In the genomic region with DNA sequence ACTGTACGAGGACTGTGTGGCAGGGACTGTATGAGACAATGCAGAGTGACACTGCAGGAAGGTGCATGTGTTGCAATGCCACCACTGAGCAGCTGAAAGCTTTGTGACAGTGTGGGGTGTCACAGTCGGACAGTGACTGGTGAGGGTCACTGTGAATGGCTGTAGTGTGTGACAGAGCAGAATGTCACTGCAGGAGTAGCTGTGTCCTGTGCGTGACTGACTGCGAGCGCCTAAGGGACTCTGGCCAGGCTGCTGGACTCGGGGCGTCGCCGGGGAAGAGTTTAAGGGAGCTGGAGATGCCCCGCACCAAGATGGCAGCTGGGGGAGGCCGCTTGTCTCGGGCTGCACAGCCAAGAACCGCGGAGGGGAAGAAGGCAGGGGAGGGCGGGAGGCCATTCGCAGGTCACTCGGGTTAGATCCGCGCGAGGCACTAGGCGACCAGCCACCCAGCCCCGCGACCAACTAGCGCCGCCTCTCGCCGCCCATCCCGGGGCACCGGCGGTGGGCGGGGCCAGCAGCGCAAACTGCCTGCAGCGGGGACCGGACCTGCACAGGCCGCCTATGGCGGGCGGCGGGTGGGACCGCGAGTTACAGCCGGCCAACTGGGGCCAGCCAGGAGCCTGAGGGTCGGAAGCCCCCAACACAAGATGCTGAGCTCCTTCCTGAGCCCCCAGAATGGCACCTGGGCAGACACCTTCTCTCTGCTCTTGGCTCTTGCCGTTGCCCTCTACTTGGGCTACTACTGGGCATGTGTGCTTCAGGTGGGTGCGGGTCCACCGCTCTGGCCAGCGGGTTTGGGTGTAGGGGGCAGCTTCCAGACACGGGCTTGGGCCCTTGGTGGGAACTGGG, we compare ENCODE assay signal across 8 cellular contexts. TPM values are rescaled to one million over a fixed set of nuclear protein-coding genes. Genes with fewer than 3 reads are reported as not detected.
A peak's percentile ranks its signal among the peaks of the same experiment; 100 is the strongest.
DNase-seq lines count a peak whose midpoint lies in the region; ATAC-seq and TF ChIP-seq lines count a peak whose summit lies in the region.

TSS of gene ABHD1 (plus strand) at position 514 of the 849 bp plus-strand sequence. CDS start at position 648, 134 bp downstream.

- H3K4me1 ChIP-seq in adipocyte (ENCODE audit: control insufficient read depth, insufficient read depth, low read length) (peaks cover 14% of the 10 kb centered on the region), uterus (peaks cover 0 to 2% of the 10 kb centered on the region in 2 donors)

- no peaks in the 10 kb centered on the region for H3K9me3 Mint-ChIP-seq in progenitor cell of endocrine pancreas (ENCODE audit: low read depth)

- H3K27me3 Mint-ChIP-seq in progenitor cell of endocrine pancreas, result peaks cover 64% of the 10 kb centered on the region

- H3K27ac Mint-ChIP-seq in progenitor cell of endocrine pancreas, result peak within 1 kb of the TSS; percentile 58

- ATAC-seq in HG02798 (IDR thresholded peaks at IDR 0.05; ENCODE audit: poor library complexity, unreplicated experiment) (peak; percentile 61), left ventricle myocardium superior (peak; percentile 92), HG02623 (IDR thresholded peaks at IDR 0.05; ENCODE audit: unreplicated experiment) (no peak)

- no peak within 1 kb of the TSS for H3K27ac ChIP-seq in SU-DHL-6 (ENCODE audit: low read depth, low read length)
- peak within 1 kb of the TSS; percentile 4 to 34 for H3K27ac ChIP-seq in uterus

- H3K4me1 Mint-ChIP-seq in progenitor cell of endocrine pancreas (ENCODE audit: low read depth), result peaks cover 10% of the 10 kb centered on the region

- H3K36me3 ChIP-seq in SU-DHL-6 (ENCODE audit: low read length), result no peaks in the 10 kb centered on the region
- no peaks in the 10 kb centered on the region for H3K36me3 ChIP-seq in adipocyte (ENCODE audit: control insufficient read depth, insufficient read depth, low read length, severe bottlenecking)
- no peaks in the 10 kb centered on the region for H3K36me3 ChIP-seq in uterus

- DNase-seq in C1 segment of cervical spinal cord (lab: John Stamatoyannopoulos, UW), result peak in 13 of 14 donors; percentile 17 to 79 (median 57)
- peak; percentile 59 for DNase-seq in adipocyte (ENCODE audit: low read depth)
- DNase-seq in left ventricle myocardium superior, result peak; percentile 88
- peak; percentile 33 for DNase-seq in progenitor cell of endocrine pancreas (ENCODE audit: low spot score, unreplicated experiment)
- DNase-seq in uterus, result peak; percentile 43 to 60

- H3K4me2 ChIP-seq in SU-DHL-6 (ENCODE audit: low read depth, low read length, poor library complexity, severe bottlenecking), result peak within 1 kb of the TSS; percentile 19

- H3K4me3 Mint-ChIP-seq in progenitor cell of endocrine pancreas (ENCODE audit: low read depth), result peak within 1 kb of the TSS; percentile 82

- no peaks in the 10 kb centered on the region for H3K9me2 ChIP-seq in SU-DHL-6 (replicated peaks; ENCODE audit: insufficient read depth, low read length)

- intact Hi-C loops in left ventricle myocardium superior (cut with micrococcal nuclease) (no loop called here), uterus (cut with DNase I; ENCODE audit: low total_unique reads) (no loop called here)

- H3K27me3 ChIP-seq in SU-DHL-6 (ENCODE audit: low read length) (no peaks in the 10 kb centered on the region), adipocyte (replicated peaks; ENCODE audit: control insufficient read depth, insufficient read depth, low read length) (peaks cover 7% of the 10 kb centered on the region), uterus (no peaks in the 10 kb centered on the region)

- no peaks in the 10 kb centered on the region for H3K79me2 ChIP-seq in SU-DHL-6 (ENCODE audit: insufficient read depth, low read length)

- H3K4me3 ChIP-seq in SU-DHL-6 (ENCODE audit: insufficient read depth, low read length, poor library complexity, severe bottlenecking) (no peak within 1 kb of the TSS), adipocyte (ENCODE audit: low read length) (peak within 1 kb of the TSS; percentile 80), uterus (peak within 1 kb of the TSS; percentile 45 to 46)

- H3K9me3 ChIP-seq in SU-DHL-6 (ENCODE audit: insufficient read depth, low read length), result no peaks in the 10 kb centered on the region
- H3K9me3 ChIP-seq in adipocyte (ENCODE audit: control insufficient read depth, low read length), result no peaks in the 10 kb centered on the region
- H3K9me3 ChIP-seq in uterus, result no peaks in the 10 kb centered on the region

- peak within 1 kb of the TSS; percentile 24 for H2AFZ ChIP-seq in SU-DHL-6 (ENCODE audit: low read depth, low read length, severe bottlenecking)

- H3K9ac ChIP-seq in SU-DHL-6 (ENCODE audit: low read length) (no peak within 1 kb of the TSS), adipocyte (ENCODE audit: low read length) (peak within 1 kb of the TSS; percentile 79)

- TF ChIP-seq POLR2A in uterus (IDR thresholded peaks at IDR 0.05), result no peak

- no peaks in the 10 kb centered on the region for H4K20me1 ChIP-seq in SU-DHL-6 (ENCODE audit: low read depth, low read length)

- no peaks in the 10 kb centered on the region for H3F3A ChIP-seq in SU-DHL-6 (ENCODE audit: insufficient read depth)

- TF ChIP-seq CTCF in SU-DHL-6 (IDR thresholded peaks at IDR 0.05; ENCODE audit: insufficient read depth, low read length, poor library complexity, severe bottlenecking), result no peak
- no peak for TF ChIP-seq CTCF in progenitor cell of endocrine pancreas (IDR thresholded peaks at IDR 0.05; ENCODE audit: unreplicated experiment)
- no peak for TF ChIP-seq CTCF in uterus (IDR thresholded peaks at IDR 0.05)

- no peaks in the 10 kb centered on the region for H3K36me3 Mint-ChIP-seq in progenitor cell of endocrine pancreas (ENCODE audit: insufficient read depth)

RNA-seq across cellular contexts. Expression of gene ABHD1, which starts in this region (rescaled TPM):
- total RNA-seq in left ventricle myocardium superior, result 2.0 TPM
- 0.31 and 0.34 TPM in 2 replicates for total RNA-seq in progenitor cell of endocrine pancreas
- total RNA-seq in uterus, result 1 to 10 TPM in 1 of 4 donors, not detected in 3; 1.2 TPM

Comparison
In these comparisons a context has a peak if more than half of its experiments do, and no peak if none do; other contexts are left out.
1. Peak in DNase-seq in progenitor cell of endocrine pancreas; RNA of the gene not detected or under 1 TPM.
2. DNase-seq: peak in every context shown above with its lines; median percentile 88 in left ventricle myocardium superior; 59 in adipocyte; 57 in C1 segment of cervical spinal cord; 52 in uterus; 33 in progenitor cell of endocrine pancreas.